ENCODE assay signal across 19 cellular contexts in the genomic region with DNA sequence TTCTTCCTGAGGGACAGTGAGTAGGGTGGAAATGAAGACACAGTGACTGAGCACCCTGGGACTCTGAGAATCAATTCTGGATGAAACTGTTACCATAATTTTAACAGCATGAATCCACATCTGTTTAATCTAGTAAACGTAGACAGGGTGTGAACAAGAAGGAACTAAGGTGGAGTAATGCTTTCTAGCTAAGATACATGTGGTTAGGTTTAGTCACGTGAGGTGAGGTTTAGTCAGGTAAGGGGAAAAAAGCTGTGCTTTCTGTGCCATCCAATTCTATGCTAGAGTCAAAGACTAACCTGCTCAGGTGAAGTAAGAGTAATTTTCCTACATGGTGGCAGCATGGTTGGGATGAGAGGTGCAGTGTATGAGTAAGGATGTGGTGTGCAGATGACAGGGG. TPM values are rescaled to one million over a fixed set of nuclear protein-coding genes. Genes with fewer than 3 reads are reported as not detected.
"Had no signal": no experiment of that assay in that cellular context is flagged by ENCODE, and none has a peak within 500 bp of the region (broad histone marks: within the 10 kb centered on the region; RNA-seq: fewer than 3 reads in every experiment).

No MANE protein-coding gene starts in this region.

- H3K4me3 ChIP-seq: coronary artery, dorsolateral prefrontal cortex, heart right ventricle, left lung, lung, right lobe of liver, transverse colon had no signal

- H3K9me3 ChIP-seq: heart right ventricle, left lung, transverse colon had no signal

- H3K36me3 ChIP-seq: heart right ventricle, left lung, right lobe of liver, transverse colon had no signal

- H3K4me1 ChIP-seq: left lung, transverse colon had no signal

- DNase-seq: activated CD4-positive, alpha-beta memory T cell treated with anti-CD3 and anti-CD28 coated beads for 36 hours; activated CD8-positive, alpha-beta memory T cell treated with anti-CD3 and anti-CD28 coated beads, Interleukin-2, amount 50 U/mL, for 48 hours; activated naive CD4-positive, alpha-beta T cell treated with Interleukin-2 at 50 U/mL for 16 hours; activated T-cell treated with anti-CD3 and anti-CD28 coated beads, Interleukin-2, amount 50 U/mL, for 24 hours; aorta; dorsolateral prefrontal cortex; effector memory CD4-positive, alpha-beta T cell; foreskin fibroblast; heart right ventricle; left lung; right lobe of liver; stimulated activated CD4-positive, alpha-beta T cell treated with anti-CD3 and anti-CD28 coated beads, Interleukin-4, amount 100 ng/mL, for 24 hours; transverse colon had no signal

- H3K27me3 ChIP-seq: dorsolateral prefrontal cortex, heart right ventricle, left lung, right lobe of liver, transverse colon had no signal

- H3K27ac ChIP-seq: coronary artery, dorsolateral prefrontal cortex, heart right ventricle, left lung, right lobe of liver, transverse colon had no signal

- ATAC-seq: stimulated activated memory B cell treated with anti-CD40 and anti-IgM and Interleukin-4, amounts not matched to agents 10 μg/mL and 1 μg/mL and 100 μg/mL, for 72 hours had no signal

RNA-seq across cellular contexts. Expression of a gene that starts 54.0 kb away (rescaled TPM):
- total RNA-seq: activated CD4-positive, alpha-beta memory T cell treated with anti-CD3 and anti-CD28 coated beads for 36 hours; activated CD8-positive, alpha-beta memory T cell treated with anti-CD3 and anti-CD28 coated beads for 36 hours; cerebellum; T-helper 1 cell treated with Interleukin-12 subunit alpha and Interleukin-12 subunit beta and Interleukin-4 antibody, amounts not matched to agents 30 ng/mL and 1 ng/mL, for 36 hours; transverse colon had no signal
